In the genomic region with DNA sequence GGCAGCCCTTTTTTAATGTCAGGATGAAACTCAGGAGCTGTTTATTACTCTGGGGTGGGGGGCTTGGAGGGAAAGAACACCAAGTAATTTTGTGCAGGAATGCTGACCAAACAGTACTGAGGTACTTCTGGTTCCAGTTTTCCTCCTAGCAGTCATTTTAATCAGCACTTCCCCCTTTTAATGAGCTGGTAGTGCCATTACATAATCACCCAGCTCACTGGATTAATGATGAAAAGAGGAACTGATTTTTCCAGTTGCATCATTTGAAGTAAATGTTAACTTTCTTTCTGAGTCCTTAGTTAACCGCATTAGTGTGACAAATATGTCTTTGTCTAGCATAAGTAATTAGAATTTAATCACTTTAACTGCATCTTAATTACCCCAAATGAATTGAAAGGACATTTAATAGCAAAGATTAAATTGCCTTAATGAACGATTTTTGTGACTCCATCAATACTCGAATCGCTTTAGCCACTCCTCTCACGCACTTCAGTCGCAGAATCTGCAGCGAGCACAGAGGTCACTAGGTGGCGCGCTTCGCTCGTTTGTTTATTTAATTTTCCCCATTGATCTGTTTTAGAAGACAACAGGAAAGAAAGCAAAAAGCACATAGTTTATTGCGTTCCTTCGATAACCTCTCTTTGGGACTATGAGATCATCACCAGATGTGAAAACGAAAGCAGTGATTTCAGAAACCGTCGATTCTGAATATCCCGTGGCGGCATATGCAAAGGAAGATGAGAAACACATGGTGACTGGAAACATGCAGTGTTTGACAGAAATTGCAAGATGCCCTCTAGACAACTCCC, we compare ENCODE assay signal across 8 cellular contexts. TPM values are rescaled to one million over a fixed set of nuclear protein-coding genes. Genes with fewer than 3 reads are reported as not detected.
DNase-seq lines count a peak whose midpoint lies in the region; ATAC-seq lines count a peak whose summit lies in the region.

No MANE protein-coding gene starts in this region.

- no peaks in the 10 kb centered on the region for H3K9me3 ChIP-seq in SK-N-MC (ENCODE audit: low read depth, low read length)

- H3K9ac ChIP-seq in SK-N-MC (ENCODE audit: insufficient read length), result no peak overlapping the region

- peak; percentile 71 for ATAC-seq in GM21576 (IDR thresholded peaks at IDR 0.05; ENCODE audit: unreplicated experiment)

- in situ Hi-C loops in KBM-7 (cut with MboI; ENCODE audit: low pct_unique_long_range_greater_than_20kb, low sequenced_read_pairs), result loop anchor here (25.0 kb wide), 1 partner anchor 432 kb away; no protein-coding TSS in a partner anchor

- DNase-seq in ELR (ENCODE audit: low read depth), result peak; percentile 64
- peak; percentile 88 for DNase-seq in KBM-7
- peak; percentile 18 for DNase-seq in SK-N-MC (ENCODE audit: low read depth, low spot score)
- DNase-seq in activated naive CD4-positive, alpha-beta T cell treated with anti-CD3 and anti-CD28 coated beads, Interleukin-2, amount 50 U/mL, for 16 hours, result peak; percentile 68
- peak; percentile 40 for DNase-seq in glomerular visceral epithelial cell (ENCODE audit: extremely low spot score)
- DNase-seq in renal cortical epithelial cell (ENCODE audit: low read depth), result peak; percentile 42
- DNase-seq in GM19240 (ENCODE audit: insufficient read length, low spot score), result no peak

- H3K27ac ChIP-seq in SK-N-MC, result no peak overlapping the region

- no peaks in the 10 kb centered on the region for H3K36me3 ChIP-seq in SK-N-MC (ENCODE audit: insufficient read depth, low read length)

- peak overlapping the region; percentile 29; the same call in 1 of the 2 replicates for H3K4me3 ChIP-seq in SK-N-MC

RNA-seq across cellular contexts. Expression of a gene that starts 9.8 kb away (rescaled TPM):
- total RNA-seq in renal cortical epithelial cell, result 0.10 TPM in 1 of 2 replicates, not detected in the other
